In the genomic region with DNA sequence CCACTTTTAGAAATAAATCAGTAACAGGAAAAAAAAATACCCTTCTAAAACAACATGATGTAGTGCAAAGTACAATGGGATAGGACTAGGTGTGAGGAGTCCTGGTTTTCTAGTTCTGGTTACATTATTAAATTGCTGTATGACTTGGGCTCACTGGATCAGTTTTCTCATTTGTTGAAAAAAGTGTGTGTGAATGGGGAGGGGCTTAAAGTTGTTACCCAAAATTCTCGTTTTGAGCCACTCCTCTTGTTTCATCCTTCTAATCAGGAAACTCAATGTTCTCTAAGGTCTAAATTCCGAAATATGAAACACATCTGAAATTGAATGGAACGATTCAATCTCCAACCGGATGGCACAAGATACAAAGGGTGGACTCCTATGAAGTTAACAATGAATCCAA, we compare ENCODE assay signal across 8 cellular contexts. TPM values are rescaled to one million over a fixed set of nuclear protein-coding genes. Genes with fewer than 3 reads are reported as not detected.
DNase-seq lines count a peak whose midpoint lies in the region; ATAC-seq and TF ChIP-seq lines count a peak whose summit lies in the region.

No MANE protein-coding gene starts in this region.

- peak overlapping the region; percentile 76 for H3K27ac Mint-ChIP-seq in memory B cell

- intact Hi-C loops in left ventricle myocardium inferior (cut with micrococcal nuclease) = no loop called here
- intact Hi-C loops in left ventricle myocardium superior (cut with micrococcal nuclease) = no loop called here
- intact Hi-C loops in adrenal gland (cut with DNase I) = no loop called here
- intact Hi-C loops in vagina (cut with DNase I) = no loop called here

- 8 to 17% (median 9%) methylated on average over 4 of the region's 4 CpGs for WGBS in adrenal gland, 4 donors

- H3K36me3 ChIP-seq in left ventricle myocardium inferior = no peaks in the 10 kb centered on the region
- H3K36me3 ChIP-seq in adrenal gland (replicated peaks in 1 of 2) = no peaks in the 10 kb centered on the region
- H3K36me3 ChIP-seq in vagina = no peaks in the 10 kb centered on the region

- peaks cover 37% of the 10 kb centered on the region for H3K4me1 Mint-ChIP-seq in memory B cell

- peak overlapping the region; percentile 98 for H3K27ac ChIP-seq in left ventricle myocardium inferior (replicated peaks)
- peak overlapping the region in 3 of 5 donors; percentile 98 to 99 (median 99) for H3K27ac ChIP-seq in adrenal gland
- H3K27ac ChIP-seq in vagina = peak overlapping the region; percentile 96

- TF ChIP-seq POLR2A in adrenal gland (IDR thresholded peaks at IDR 0.05) = no peak
- no peak for TF ChIP-seq POLR2A in vagina (IDR thresholded peaks at IDR 0.05)

- no peaks in the 10 kb centered on the region for H3K9me3 ChIP-seq in left ventricle myocardium inferior (replicated peaks)
- H3K9me3 ChIP-seq in adrenal gland (replicated peaks in 1 of 3) = no peaks in the 10 kb centered on the region
- H3K9me3 ChIP-seq in vagina = no peaks in the 10 kb centered on the region

- peak overlapping the region; percentile 88 for H3K4me3 Mint-ChIP-seq in memory B cell

- ATAC-seq in left ventricle myocardium superior = no peak
- ATAC-seq in memory B cell (ENCODE audit: low read depth) = no peak
- ATAC-seq in GM19351 (IDR thresholded peaks at IDR 0.05; ENCODE audit: unreplicated experiment) = no peak
- no peak for ATAC-seq in GM19452 (IDR thresholded peaks at IDR 0.05; ENCODE audit: unreplicated experiment)
- ATAC-seq in GM18517 (IDR thresholded peaks at IDR 0.05; ENCODE audit: unreplicated experiment) = no peak

- H3K27me3 Mint-ChIP-seq in memory B cell = no peaks in the 10 kb centered on the region

- TF ChIP-seq CTCF in left ventricle myocardium inferior (IDR thresholded peaks at IDR 0.05; ENCODE audit: borderline replicate concordance) (no peak), adrenal gland (IDR thresholded peaks at IDR 0.05) (no peak), vagina (IDR thresholded peaks at IDR 0.05) (no peak)

- no peaks in the 10 kb centered on the region for H3K36me3 Mint-ChIP-seq in memory B cell

- H3K4me1 ChIP-seq in left ventricle myocardium inferior (peaks cover 96% of the 10 kb centered on the region), adrenal gland (replicated peaks in 1 of 2) (peaks cover 24 to 72% of the 10 kb centered on the region in 2 donors), vagina (peaks cover 77% of the 10 kb centered on the region)

- H3K27me3 ChIP-seq in left ventricle myocardium inferior (ENCODE audit: low read depth) = no peaks in the 10 kb centered on the region
- H3K27me3 ChIP-seq in adrenal gland = no peaks in the 10 kb centered on the region
- H3K27me3 ChIP-seq in vagina = no peaks in the 10 kb centered on the region

- no peaks in the 10 kb centered on the region for H3K9me3 Mint-ChIP-seq in memory B cell

- DNase-seq in left ventricle myocardium inferior = no peak
- no peak for DNase-seq in left ventricle myocardium superior
- no peak for DNase-seq in adrenal gland
- DNase-seq in memory B cell (ENCODE audit: low spot score in 2 of 2) = no peak
- no peak for DNase-seq in vagina (ENCODE audit: extremely low spot score in 2 of 2)

- H3K4me3 ChIP-seq in left ventricle myocardium inferior = peak overlapping the region; percentile 89
- peak overlapping the region in 2 of 4 donors; percentile 75 to 95 for H3K4me3 ChIP-seq in adrenal gland
- peak overlapping the region; percentile 78 to 92 for H3K4me3 ChIP-seq in vagina

RNA-seq across cellular contexts. Expression of gene WASL, which starts 1.7 kb away (rescaled TPM):
- total RNA-seq in left ventricle myocardium inferior = 27.5 TPM
- 31.6 TPM for total RNA-seq in left ventricle myocardium superior
- 10 to 100 TPM; 27.6 to 52.1 (median 36.2) TPM for total RNA-seq in adrenal gland
- 10 to 100 TPM; 12.2 to 44.0 (median 17.9) TPM for polyA plus RNA-seq in adrenal gland
- total RNA-seq in vagina = 24.8 TPM
